Comparison of ENCODE assay signal across 1 cellular context in genomic region chrX:153736871-153737441, GRCh38.
TF ChIP-seq lines count a peak whose summit lies in the region.

No MANE protein-coding gene starts in this region.

TF ChIP-seq in HepG2, 621 proteins besides CTCF, POLR2A, EP300 and RAD21:
- TF ChIP-seq, protein P1, sequence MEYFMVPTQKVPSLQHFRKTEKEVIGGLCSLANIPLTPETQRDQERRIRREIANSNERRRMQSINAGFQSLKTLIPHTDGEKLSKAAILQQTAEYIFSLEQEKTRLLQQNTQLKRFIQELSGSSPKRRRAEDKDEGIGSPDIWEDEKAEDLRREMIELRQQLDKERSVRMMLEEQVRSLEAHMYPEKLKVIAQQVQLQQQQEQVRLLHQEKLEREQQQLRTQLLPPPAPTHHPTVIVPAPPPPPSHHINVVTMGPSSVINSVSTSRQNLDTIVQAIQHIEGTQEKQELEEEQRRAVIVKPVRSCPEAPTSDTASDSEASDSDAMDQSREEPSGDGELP (IDR thresholded peaks at IDR 0.05; ENCODE audit: borderline replicate concordance, low read depth) = no peak
- TF ChIP-seq ZMAT3 (CRISPR knock-in tag; conservative IDR thresholded peaks at IDR 0.05) (no peak), ADNP (CRISPR knock-in tag; IDR thresholded peaks at IDR 0.05) (no peak), LCORL (IDR thresholded peaks at IDR 0.05) (peak; percentile 45; the same call in 1 of the 2 replicates), LCORL (CRISPR knock-in tag; IDR thresholded peaks at IDR 0.05) (no peak), ZNF784 (CRISPR knock-in tag; IDR thresholded peaks at IDR 0.05; ENCODE audit: borderline replicate concordance) (no peak)
